In the genomic region with DNA sequence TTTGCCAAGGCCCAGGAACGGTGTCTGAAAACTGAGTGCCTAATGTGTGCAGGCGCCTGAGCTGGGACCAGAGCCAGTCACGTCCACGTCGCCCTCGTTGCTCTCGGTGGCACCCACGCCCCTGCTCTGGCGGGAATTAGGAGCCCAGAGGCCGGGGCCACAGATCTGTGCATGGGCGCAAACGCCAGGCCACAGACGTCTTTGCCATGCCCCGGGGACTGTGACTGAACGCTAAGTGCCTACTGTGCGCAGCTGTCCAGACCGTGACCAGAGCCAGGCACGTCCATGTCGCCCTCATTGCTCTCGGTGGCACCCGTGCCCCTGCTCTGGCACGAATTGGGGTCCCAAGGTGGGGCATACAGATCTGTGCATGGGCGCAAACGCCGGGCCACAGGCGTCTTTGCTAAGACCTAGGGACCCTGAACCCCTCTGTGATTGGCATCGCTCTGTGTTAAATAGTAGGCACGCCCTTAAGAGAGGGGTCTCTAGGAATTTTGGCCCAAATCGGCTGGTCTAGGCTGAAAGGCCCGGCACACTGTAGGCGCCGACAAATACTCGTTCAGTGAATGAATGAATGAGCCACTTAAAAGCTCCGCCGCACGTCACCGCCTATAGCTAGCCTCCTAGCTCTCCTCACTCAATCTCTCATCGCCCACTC, we compare ENCODE assay signal across 8 cellular contexts. TPM values are rescaled to one million over a fixed set of nuclear protein-coding genes. Genes with fewer than 3 reads are reported as not detected.
DNase-seq lines count a peak whose midpoint lies in the region; ATAC-seq and TF ChIP-seq lines count a peak whose summit lies in the region.

No MANE protein-coding gene starts in this region.

- peak overlapping the region; percentile 65 for H3K4me2 ChIP-seq in IMR-90 (ENCODE audit: low read depth, low read length)

- peak overlapping the region; percentile 83 for H2AK9ac ChIP-seq in IMR-90 (replicated peaks; ENCODE audit: low read depth, low read length, poor library complexity)

- H3K9me1 ChIP-seq in IMR-90 (ENCODE audit: insufficient read depth, low read length): peaks cover 8% of the 10 kb centered on the region

- DNase-seq in IMR-90 (no peak), cardiac fibroblast (ENCODE audit: low read depth in 2 of 2) (no peak), HT-29 (ENCODE audit: low spot score) (no peak), COR-L47 (lab: John Stamatoyannopoulos, UW) (no peak), GM03348 (ENCODE audit: low spot score) (no peak)

- CTCF ChIA-PET in IMR-90 (lab: Yijun Ruan, JAX): interaction anchor here (1.2 to 1.6 kb wide), 3 partner anchors 9 to 213 kb away, joined by 4 to 6 read pairs (median 6); partner anchors contain the start of gene MGRN1

- no peaks in the 10 kb centered on the region for H3K9me3 ChIP-seq in IMR-90 (ENCODE audit: control insufficient read depth, insufficient read depth, low read length)
- H3K9me3 ChIP-seq in mucosa of rectum (ENCODE audit: control insufficient read depth in 2 of 2, low read length in 2 of 2): no peaks in the 10 kb centered on the region

- H4K8ac ChIP-seq in IMR-90 (ENCODE audit: low read depth in 2 of 2, low read length in 2 of 2): peak overlapping the region; percentile 68 to 98

- 0 out of 2 replicates have a peak overlapping the region, but pooled peaks have one; percentile 23 for H3K23ac ChIP-seq in IMR-90 (ENCODE audit: low read depth, low read length)

- dilution Hi-C loops in IMR-90 (cut with HindIII; ENCODE audit: low sequenced_read_pairs, unreplicated experiment): no loop called here

- peaks cover 34% of the 10 kb centered on the region for H4K20me1 ChIP-seq in IMR-90 (ENCODE audit: insufficient read depth, low read length)

- H3K27me3 ChIP-seq in IMR-90 (ENCODE audit: control insufficient read depth, insufficient read depth, low read length) (no peaks in the 10 kb centered on the region), mucosa of rectum (ENCODE audit: control insufficient read depth in 2 of 2, insufficient read depth in 2 of 2, low read length in 2 of 2) (no peaks in the 10 kb centered on the region)

- H3K27ac ChIP-seq in 22Rv1 (peak overlapping the region; percentile 97), IMR-90 (ENCODE audit: insufficient read depth, low read length) (peak overlapping the region; percentile 86), mucosa of rectum (ENCODE audit: low read depth in 2 of 2, low read length in 2 of 2) (peak overlapping the region; percentile 91 to 95)

- in situ Hi-C loops in IMR-90 (cut with MboI; ENCODE audit: low sequenced_read_pairs): no loop called here

- peak overlapping the region; percentile 60; the same call in 1 of the 2 replicates for H3K18ac ChIP-seq in IMR-90 (ENCODE audit: low read depth, low read length)

- peak overlapping the region; percentile 59; the same call in 1 of the 2 replicates for H3K14ac ChIP-seq in IMR-90 (replicated peaks; ENCODE audit: low read depth, low read length)

- peak overlapping the region; percentile 96 for H4K5ac ChIP-seq in IMR-90 (ENCODE audit: low read depth, low read length)

- POLR2A ChIA-PET in IMR-90 (lab: Charles Lee; ENCODE audit: unreplicated experiment): interaction anchor here (0.6 kb wide), 2 partner anchors 137 to 153 kb away, joined by 3 read pairs; no protein-coding TSS in a partner anchor

- H3K56ac ChIP-seq in IMR-90 (ENCODE audit: extremely low read depth, insufficient read depth, low read length): no peak overlapping the region

- intact Hi-C loops in IMR-90 (cut with micrococcal nuclease): no loop called here

- no peak overlapping the region for H2BK20ac ChIP-seq in IMR-90 (ENCODE audit: low read depth, low read length)

- peaks cover 25% of the 10 kb centered on the region for H3K4me1 ChIP-seq in IMR-90 (ENCODE audit: control insufficient read depth, insufficient read depth, low read length)
- H3K4me1 ChIP-seq in mucosa of rectum (ENCODE audit: control insufficient read depth in 2 of 2, insufficient read depth in 2 of 2, low read length in 2 of 2): peaks cover 33 to 37% of the 10 kb centered on the region in 2 donors

- H2AFZ ChIP-seq in IMR-90 (replicated peaks; ENCODE audit: low read length, poor library complexity): peak overlapping the region; percentile 98

- no peak for ATAC-seq in IMR-90 (ENCODE audit: low read depth)
- ATAC-seq in HG03280 (IDR thresholded peaks at IDR 0.05; ENCODE audit: unreplicated experiment): no peak

- no peak for TF ChIP-seq RAD21 in IMR-90 (IDR thresholded peaks at IDR 0.05; ENCODE audit: low read length)

- H3K9ac ChIP-seq in IMR-90 (ENCODE audit: low read depth, low read length) (peak overlapping the region; percentile 40), mucosa of rectum (ENCODE audit: low read depth in 1 of 2, low read length in 2 of 2) (peak overlapping the region; percentile 72 to 78)

- H3K79me1 ChIP-seq in IMR-90 (ENCODE audit: low read depth in 1 of 2, low read length in 2 of 2): peaks cover 16 to 43% of the 10 kb centered on the region in 2 experiments

- H2BK15ac ChIP-seq in IMR-90 (ENCODE audit: low read depth, low read length): peak overlapping the region; percentile 18; the same call in 1 of the 3 replicates

- peak overlapping the region; percentile 98 for H2AK5ac ChIP-seq in IMR-90 (ENCODE audit: low read depth, low read length)

- TF ChIP-seq CTCF in 22Rv1 (IDR thresholded peaks at IDR 0.05): no peak
- TF ChIP-seq CTCF in IMR-90 (conservative IDR thresholded peaks at IDR 0.05; ENCODE audit: low read depth, low read length): no peak
- TF ChIP-seq CTCF in cardiac fibroblast (IDR thresholded peaks at IDR 0.05; ENCODE audit: low read depth, low read length): no peak

- H4K91ac ChIP-seq in IMR-90 (ENCODE audit: insufficient read depth, low read depth, low read length): peak overlapping the region; percentile 87

- H2BK5ac ChIP-seq in IMR-90 (ENCODE audit: low read depth, low read length, poor library complexity, severe bottlenecking): peak overlapping the region; percentile 88

- TF ChIP-seq POLR2A in IMR-90 (IDR thresholded peaks at IDR 0.05; ENCODE audit: low read depth, low read length): no peak

- H2BK120ac ChIP-seq in IMR-90 (ENCODE audit: low read depth, low read length): peak overlapping the region; percentile 20; the same call in 1 of the 2 replicates

- H3K4ac ChIP-seq in IMR-90 (ENCODE audit: low read depth, low read length): peak overlapping the region; percentile 80

- BruUV-seq in IMR-90 (replicated peaks; lab: Mats Ljungman, UMichigan): no TSS peak

- WGBS in IMR-90 (ENCODE audit: extremely low coverage in 2 of 2, insufficient read length in 1 of 2), 2 experiments: 88% methylated on average over 25 of the region's 38 CpGs; no CpG with 5 or more reads in 1 of the 2 experiments

- H3K4me3 ChIP-seq in IMR-90 (ENCODE audit: insufficient read depth, low read depth, low read length) (no peak overlapping the region), cardiac fibroblast (replicated peaks in 1 of 2; ENCODE audit: low read depth in 2 of 2, low read length in 2 of 2) (peak overlapping the region; percentile 19 to 80), mucosa of rectum (ENCODE audit: low read length in 2 of 2) (peak overlapping the region; percentile 82 to 94)

- H3K36me3 ChIP-seq in IMR-90 (ENCODE audit: control insufficient read depth, insufficient read depth, low read length) (no peaks in the 10 kb centered on the region), mucosa of rectum (ENCODE audit: control insufficient read depth in 2 of 2, insufficient read depth in 2 of 2, low read length in 2 of 2) (no peaks in the 10 kb centered on the region)

TF ChIP-seq in IMR-90, 13 proteins besides CTCF, POLR2A, EP300 and RAD21 (continues in another document):
- TF ChIP-seq RCOR1 (IDR thresholded peaks at IDR 0.05; ENCODE audit: insufficient replicate concordance, low read length) (no peak), RFX5 (IDR thresholded peaks at IDR 0.05; ENCODE audit: low read depth, low read length) (no peak), MXI1 (IDR thresholded peaks at IDR 0.05; ENCODE audit: borderline replicate concordance, low read depth, low read length) (no peak), SMC3 (IDR thresholded peaks at IDR 0.05; ENCODE audit: low read depth, low read length) (no peak), MAFK (IDR thresholded peaks at IDR 0.05; ENCODE audit: low read depth, low read length) (no peak), BHLHE40 (IDR thresholded peaks at IDR 0.05; ENCODE audit: low read depth, low read length) (no peak)
- TF ChIP-seq, protein P1, sequence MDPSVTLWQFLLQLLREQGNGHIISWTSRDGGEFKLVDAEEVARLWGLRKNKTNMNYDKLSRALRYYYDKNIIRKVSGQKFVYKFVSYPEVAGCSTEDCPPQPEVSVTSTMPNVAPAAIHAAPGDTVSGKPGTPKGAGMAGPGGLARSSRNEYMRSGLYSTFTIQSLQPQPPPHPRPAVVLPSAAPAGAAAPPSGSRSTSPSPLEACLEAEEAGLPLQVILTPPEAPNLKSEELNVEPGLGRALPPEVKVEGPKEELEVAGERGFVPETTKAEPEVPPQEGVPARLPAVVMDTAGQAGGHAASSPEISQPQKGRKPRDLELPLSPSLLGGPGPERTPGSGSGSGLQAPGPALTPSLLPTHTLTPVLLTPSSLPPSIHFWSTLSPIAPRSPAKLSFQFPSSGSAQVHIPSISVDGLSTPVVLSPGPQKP (IDR thresholded peaks at IDR 0.05; ENCODE audit: borderline replicate concordance, low read depth, low read length): no peak
- TF ChIP-seq, protein P2, sequence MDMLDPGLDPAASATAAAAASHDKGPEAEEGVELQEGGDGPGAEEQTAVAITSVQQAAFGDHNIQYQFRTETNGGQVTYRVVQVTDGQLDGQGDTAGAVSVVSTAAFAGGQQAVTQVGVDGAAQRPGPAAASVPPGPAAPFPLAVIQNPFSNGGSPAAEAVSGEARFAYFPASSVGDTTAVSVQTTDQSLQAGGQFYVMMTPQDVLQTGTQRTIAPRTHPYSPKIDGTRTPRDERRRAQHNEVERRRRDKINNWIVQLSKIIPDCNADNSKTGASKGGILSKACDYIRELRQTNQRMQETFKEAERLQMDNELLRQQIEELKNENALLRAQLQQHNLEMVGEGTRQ (IDR thresholded peaks at IDR 0.05; ENCODE audit: low read depth, low read length): no peak

RNA-seq across cellular contexts. Expression of gene UBALD1, which starts 0.8 kb away (rescaled TPM):
- total RNA-seq in IMR-90 (2012; rRNA removed): 1.3 and 1.9 TPM in 2 replicates
- 14.5 and 20.5 TPM in 2 replicates for polyA plus RNA-seq in IMR-90 (2012; rRNA removed)
- polyA plus RNA-seq in IMR-90 (2012; cell fraction: cytosol; rRNA removed): 12.3 and 29.5 TPM in 2 replicates
- polyA plus RNA-seq in IMR-90 (2012; cell fraction: nucleus; rRNA removed; ENCODE audit: low replicate concordance): 53.3 and 131 TPM in 2 replicates
- total RNA-seq in HT-29 (2014; rRNA removed; shearing (Covaris generic)): 58.0 and 83.0 TPM in 2 replicates

RNA-seq across cellular contexts. Expression of gene MGRN1, which starts 9.1 kb away (rescaled TPM):
- 11.7 and 13.9 TPM in 2 replicates for total RNA-seq in IMR-90 (2012; rRNA removed)
- polyA plus RNA-seq in IMR-90 (2012; rRNA removed): 26.7 and 32.7 TPM in 2 replicates
- 29.0 and 31.5 TPM in 2 replicates for polyA plus RNA-seq in IMR-90 (2012; cell fraction: cytosol; rRNA removed)
- 31.0 and 54.6 TPM in 2 replicates for polyA plus RNA-seq in IMR-90 (2012; cell fraction: nucleus; rRNA removed; ENCODE audit: low replicate concordance)
- 27.4 and 31.3 TPM in 2 replicates for total RNA-seq in HT-29 (2014; rRNA removed; shearing (Covaris generic))

RNA-seq across cellular contexts. Expression of gene C16orf96, which starts 59.4 kb away (rescaled TPM):
- not detected in 2 replicates for total RNA-seq in IMR-90 (2012; rRNA removed)
- not detected in 2 replicates for polyA plus RNA-seq in IMR-90 (2012; rRNA removed)
- not detected in 2 replicates for polyA plus RNA-seq in IMR-90 (2012; cell fraction: cytosol; rRNA removed)
- 0.01 TPM in 1 of 2 replicates, not detected in the other for polyA plus RNA-seq in IMR-90 (2012; cell fraction: nucleus; rRNA removed; ENCODE audit: low replicate concordance)
- total RNA-seq in HT-29 (2014; rRNA removed; shearing (Covaris generic)): not detected in 2 replicates

Comparison
In these comparisons a context has a peak if more than half of its experiments do, and no peak if none do; other contexts are left out.
1. RNA of gene UBALD1, which starts 0.8 kb away (total RNA-seq): 58.0 to 83.0 TPM in HT-29; 1.3 to 1.9 TPM in IMR-90; every median in the first group is over 10 times any median in the second.
2. Peak in every context shown above with its lines, with median percentiles within 50 percentile points of each other: H3K27ac ChIP-seq.